ENCODE assay signal across 8 cellular contexts in the genomic region with DNA sequence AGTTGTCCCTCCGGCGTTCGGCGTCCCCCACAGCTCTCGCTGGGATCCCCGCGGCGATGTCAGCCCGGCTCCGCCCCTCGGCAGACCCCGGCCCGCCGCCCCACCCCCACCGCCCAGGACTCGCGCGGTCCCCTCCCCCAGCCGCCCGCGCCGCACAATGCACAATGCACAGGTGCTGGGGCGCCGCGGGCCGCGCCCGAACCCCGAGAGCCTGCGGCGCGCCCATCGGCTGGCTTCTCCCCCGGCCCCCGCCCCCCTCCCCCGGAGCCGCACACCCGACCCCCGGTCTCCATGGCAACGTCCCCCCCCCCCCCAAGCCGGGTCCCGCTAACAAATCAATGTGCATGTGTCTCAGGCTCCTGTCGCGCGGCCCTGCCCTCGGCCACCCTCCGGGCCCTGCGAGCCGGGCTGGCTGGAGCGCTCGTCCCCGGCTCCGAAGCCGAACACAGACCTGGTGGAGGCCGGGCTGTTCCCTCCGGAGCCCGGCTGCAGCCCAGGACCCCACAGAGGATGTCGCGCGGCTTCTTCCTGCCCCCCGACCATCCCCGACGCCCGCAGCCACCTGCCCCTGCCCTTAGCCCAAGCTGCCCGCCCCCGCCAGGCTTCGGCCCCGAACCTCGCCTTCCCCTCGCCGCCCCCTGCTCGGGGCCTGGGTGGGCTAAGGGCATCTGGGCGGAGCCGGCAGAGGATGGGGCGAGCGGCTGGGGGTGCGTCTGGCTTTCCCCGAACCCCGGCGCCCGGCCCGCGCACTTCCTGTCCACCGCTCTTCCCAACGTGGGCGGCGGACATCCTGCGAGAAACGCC. TPM values are rescaled to one million over a fixed set of nuclear protein-coding genes. Genes with fewer than 3 reads are reported as not detected.
DNase-seq lines count a peak whose midpoint lies in the region; ATAC-seq and TF ChIP-seq lines count a peak whose summit lies in the region.

No MANE protein-coding gene starts in this region.

- DNase-seq in activated naive CD4-positive, alpha-beta T cell treated with anti-CD3 and anti-CD28 coated beads, Interleukin-2, amount 10 ng/mL, durations not matched to agents 7 days and 5 days: peak; percentile 39
- no peak for DNase-seq in activated naive CD4-positive, alpha-beta T cell treated with anti-CD3 and anti-CD28 coated beads, Interleukin-2, amount 50 U/mL, for 16 hours
- DNase-seq in activated naive CD8-positive, alpha-beta T cell treated with anti-CD3 and anti-CD28 coated beads, Interleukin-2, amount 10 ng/mL, durations not matched to agents 7 days and 5 days: peak; percentile 58
- DNase-seq in transverse colon: no peak
- DNase-seq in activated CD4-positive, alpha-beta T cell treated with anti-CD3 and anti-CD28 coated beads for 48 hours: no peak

- ATAC-seq in activated naive CD8-positive, alpha-beta T cell treated with anti-CD3 and anti-CD28 coated beads, Interleukin-2, amount 10 ng/mL, durations not matched to agents 7 days and 5 days (ENCODE audit: low read depth): peak; percentile 20
- ATAC-seq in HG03571 (IDR thresholded peaks at IDR 0.05; ENCODE audit: unreplicated experiment): no peak

- H3K27ac Mint-ChIP-seq in activated naive CD4-positive, alpha-beta T cell treated with anti-CD3 and anti-CD28 coated beads, Interleukin-2, amount 10 ng/mL, durations not matched to agents 7 days and 5 days: no peak overlapping the region
- peak overlapping the region in 2 of 3 donors; percentile 95 to 97 for H3K27ac Mint-ChIP-seq in IgD-negative memory B cell
- no peak overlapping the region for H3K27ac Mint-ChIP-seq in activated naive CD8-positive, alpha-beta T cell treated with anti-CD3 and anti-CD28 coated beads, Interleukin-2, amount 10 ng/mL, durations not matched to agents 7 days and 5 days

- WGBS in transverse colon (ENCODE audit: low coverage in 1 of 2), 2 donors: 1% methylated on average over 15 of the region's 89 CpGs; no CpG with 5 or more reads in 1 of the 2 donors

- peak overlapping the region; percentile 64 to 80 (median 78) for H3K4me3 ChIP-seq in transverse colon

- peaks cover 18 to 60% (median 52%) of the 10 kb centered on the region in 4 donors for H3K4me1 ChIP-seq in transverse colon

- TF ChIP-seq CTCF in transverse colon (IDR thresholded peaks at IDR 0.05): no peak

- H3K9me3 Mint-ChIP-seq in activated naive CD4-positive, alpha-beta T cell treated with anti-CD3 and anti-CD28 coated beads, Interleukin-2, amount 10 ng/mL, durations not matched to agents 7 days and 5 days: no peaks in the 10 kb centered on the region
- H3K9me3 Mint-ChIP-seq in IgD-negative memory B cell: peaks cover 0 to 5% (median 0%) of the 10 kb centered on the region in 3 donors
- no peaks in the 10 kb centered on the region for H3K9me3 Mint-ChIP-seq in activated naive CD8-positive, alpha-beta T cell treated with anti-CD3 and anti-CD28 coated beads, Interleukin-2, amount 10 ng/mL, durations not matched to agents 7 days and 5 days

- intact Hi-C loops in transverse colon (cut with DNase I; ENCODE audit: low total_unique reads): loop anchor here (5.0 kb wide), 1 partner anchor 45 kb away; no protein-coding TSS in a partner anchor

- H3K27ac ChIP-seq in layer of hippocampus (ENCODE audit: low read depth, low read length): peak overlapping the region; percentile 89
- H3K27ac ChIP-seq in transverse colon: peak overlapping the region; percentile 62 to 87 (median 85)

- H3K4me1 Mint-ChIP-seq in activated naive CD4-positive, alpha-beta T cell treated with anti-CD3 and anti-CD28 coated beads, Interleukin-2, amount 10 ng/mL, durations not matched to agents 7 days and 5 days: peaks cover 43% of the 10 kb centered on the region
- H3K4me1 Mint-ChIP-seq in IgD-negative memory B cell: peaks cover 5 to 12% (median 8%) of the 10 kb centered on the region in 3 donors
- H3K4me1 Mint-ChIP-seq in activated naive CD8-positive, alpha-beta T cell treated with anti-CD3 and anti-CD28 coated beads, Interleukin-2, amount 10 ng/mL, durations not matched to agents 7 days and 5 days: peaks cover 26% of the 10 kb centered on the region

- peaks cover 22% of the 10 kb centered on the region for H3K36me3 Mint-ChIP-seq in activated naive CD4-positive, alpha-beta T cell treated with anti-CD3 and anti-CD28 coated beads, Interleukin-2, amount 10 ng/mL, durations not matched to agents 7 days and 5 days
- peaks cover 2% of the 10 kb centered on the region for H3K36me3 Mint-ChIP-seq in IgD-negative memory B cell
- H3K36me3 Mint-ChIP-seq in activated naive CD8-positive, alpha-beta T cell treated with anti-CD3 and anti-CD28 coated beads, Interleukin-2, amount 10 ng/mL, durations not matched to agents 7 days and 5 days: peaks cover 3% of the 10 kb centered on the region

- TF ChIP-seq EP300 in transverse colon (IDR thresholded peaks at IDR 0.05; ENCODE audit: low read depth): no peak

- H3K4me3 Mint-ChIP-seq in activated naive CD4-positive, alpha-beta T cell treated with anti-CD3 and anti-CD28 coated beads, Interleukin-2, amount 10 ng/mL, durations not matched to agents 7 days and 5 days: peak overlapping the region; percentile 87
- peak overlapping the region in 2 of 4 donors; percentile 89 to 94 for H3K4me3 Mint-ChIP-seq in IgD-negative memory B cell
- no peak overlapping the region for H3K4me3 Mint-ChIP-seq in activated naive CD8-positive, alpha-beta T cell treated with anti-CD3 and anti-CD28 coated beads, Interleukin-2, amount 10 ng/mL, durations not matched to agents 7 days and 5 days

- in situ Hi-C loops in transverse colon (cut with MboI; ENCODE audit: low pct_ligation_motif_present in 1 of 4, low pct_unique_long_range_greater_than_20kb in 1 of 4, low sequenced_read_pairs in 3 of 4): no loop called here

- no peaks in the 10 kb centered on the region for H3K9me3 ChIP-seq in transverse colon

- POLR2A ChIA-PET in activated naive CD8-positive, alpha-beta T cell treated with anti-CD3 and anti-CD28 coated beads, Interleukin-2, amount 10 ng/mL, durations not matched to agents 7 days and 5 days (lab: Charles Lee): interaction anchor here (0.6 to 3.7 kb wide), 21 partner anchors 8 to 466 kb away, joined by 3 to 45 read pairs (median 6); a partner anchor contains a TSS

- H3K36me3 ChIP-seq in transverse colon: no peaks in the 10 kb centered on the region

- peaks cover 90% of the 10 kb centered on the region for H3K27me3 Mint-ChIP-seq in activated naive CD4-positive, alpha-beta T cell treated with anti-CD3 and anti-CD28 coated beads, Interleukin-2, amount 10 ng/mL, durations not matched to agents 7 days and 5 days
- H3K27me3 Mint-ChIP-seq in IgD-negative memory B cell: peaks cover 26% of the 10 kb centered on the region
- H3K27me3 Mint-ChIP-seq in activated naive CD8-positive, alpha-beta T cell treated with anti-CD3 and anti-CD28 coated beads, Interleukin-2, amount 10 ng/mL, durations not matched to agents 7 days and 5 days: peaks cover 34% of the 10 kb centered on the region

- TF ChIP-seq POLR2A in transverse colon (IDR thresholded peaks at IDR 0.05): no peak

- peaks cover 51% of the 10 kb centered on the region for H3K27me3 ChIP-seq in layer of hippocampus (ENCODE audit: control insufficient read depth, insufficient read depth, low read length)
- H3K27me3 ChIP-seq in transverse colon: peaks cover 66% of the 10 kb centered on the region

- CTCF ChIA-PET in activated naive CD4-positive, alpha-beta T cell treated with anti-CD3 and anti-CD28 coated beads, Interleukin-2, amount 10 ng/mL, durations not matched to agents 7 days and 5 days (lab: Charles Lee): interaction anchor here (0.7 to 1.9 kb wide), 6 partner anchors 12 to 44 kb away, joined by 3 to 7 read pairs (median 5); a partner anchor contains a TSS

RNA-seq across cellular contexts. Expression of a gene that starts 0.8 kb away (rescaled TPM):
- polyA plus RNA-seq in IgD-negative memory B cell: 3.2 TPM
- 1 to 10 TPM; 4.9 to 5.5 TPM for total RNA-seq in activated naive CD8-positive, alpha-beta T cell treated with anti-CD3 and anti-CD28 coated beads, Interleukin-2, amount 10 ng/mL, durations not matched to agents 7 days and 5 days
- 1 to 10 TPM; 1.5 to 4.4 (median 3.1) TPM for total RNA-seq in transverse colon

RNA-seq across cellular contexts. Expression of a gene that starts 19.7 kb away (rescaled TPM):
- 0.26 TPM for polyA plus RNA-seq in IgD-negative memory B cell
- 1 to 10 TPM; 9.2 to 9.6 TPM for total RNA-seq in activated naive CD8-positive, alpha-beta T cell treated with anti-CD3 and anti-CD28 coated beads, Interleukin-2, amount 10 ng/mL, durations not matched to agents 7 days and 5 days
- total RNA-seq in transverse colon: under 1 TPM in 2 of 4 donors, not detected in 2; 0.27 to 0.64 TPM

RNA-seq across cellular contexts. Expression of a gene that starts 41.5 kb away (rescaled TPM):
- polyA plus RNA-seq in IgD-negative memory B cell: 4.1 TPM
- total RNA-seq in activated naive CD8-positive, alpha-beta T cell treated with anti-CD3 and anti-CD28 coated beads, Interleukin-2, amount 10 ng/mL, durations not matched to agents 7 days and 5 days: 10 to 100 TPM; 53.8 to 54.4 TPM
- total RNA-seq in transverse colon: 10 to 100 TPM in 1 of 4 donors, 1 to 10 TPM in 3; 6.6 to 25.1 (median 8.3) TPM

Comparison
In these comparisons a context has a peak if more than half of its experiments do, and no peak if none do; other contexts are left out.
1. DNase-seq: peak in activated naive CD4-positive, alpha-beta T cell treated with anti-CD3 and anti-CD28 coated beads, Interleukin-2, amount 10 ng/mL, durations not matched to agents 7 days and 5 days (single experiment) and activated naive CD8-positive, alpha-beta T cell treated with anti-CD3 and anti-CD28 coated beads, Interleukin-2, amount 10 ng/mL, durations not matched to agents 7 days and 5 days (single experiment); none in activated naive CD4-positive, alpha-beta T cell treated with anti-CD3 and anti-CD28 coated beads, Interleukin-2, amount 50 U/mL, for 16 hours (single experiment), transverse colon (single experiment) and activated CD4-positive, alpha-beta T cell treated with anti-CD3 and anti-CD28 coated beads for 48 hours (single experiment).
2. H3K27ac Mint-ChIP-seq: peak in IgD-negative memory B cell (2 of 3); none in activated naive CD4-positive, alpha-beta T cell treated with anti-CD3 and anti-CD28 coated beads, Interleukin-2, amount 10 ng/mL, durations not matched to agents 7 days and 5 days (single experiment) and activated naive CD8-positive, alpha-beta T cell treated with anti-CD3 and anti-CD28 coated beads, Interleukin-2, amount 10 ng/mL, durations not matched to agents 7 days and 5 days (single experiment).
3. RNA of a gene that starts 19.7 kb away (total RNA-seq): 9.2 to 9.6 TPM in activated naive CD8-positive, alpha-beta T cell treated with anti-CD3 and anti-CD28 coated beads, Interleukin-2, amount 10 ng/mL, durations not matched to agents 7 days and 5 days; 0.27 to 0.64 TPM in transverse colon; every median in the first group is over 4 times any median in the second.